Comparison of ENCODE assay signal across 8 cellular contexts in the genomic region with DNA sequence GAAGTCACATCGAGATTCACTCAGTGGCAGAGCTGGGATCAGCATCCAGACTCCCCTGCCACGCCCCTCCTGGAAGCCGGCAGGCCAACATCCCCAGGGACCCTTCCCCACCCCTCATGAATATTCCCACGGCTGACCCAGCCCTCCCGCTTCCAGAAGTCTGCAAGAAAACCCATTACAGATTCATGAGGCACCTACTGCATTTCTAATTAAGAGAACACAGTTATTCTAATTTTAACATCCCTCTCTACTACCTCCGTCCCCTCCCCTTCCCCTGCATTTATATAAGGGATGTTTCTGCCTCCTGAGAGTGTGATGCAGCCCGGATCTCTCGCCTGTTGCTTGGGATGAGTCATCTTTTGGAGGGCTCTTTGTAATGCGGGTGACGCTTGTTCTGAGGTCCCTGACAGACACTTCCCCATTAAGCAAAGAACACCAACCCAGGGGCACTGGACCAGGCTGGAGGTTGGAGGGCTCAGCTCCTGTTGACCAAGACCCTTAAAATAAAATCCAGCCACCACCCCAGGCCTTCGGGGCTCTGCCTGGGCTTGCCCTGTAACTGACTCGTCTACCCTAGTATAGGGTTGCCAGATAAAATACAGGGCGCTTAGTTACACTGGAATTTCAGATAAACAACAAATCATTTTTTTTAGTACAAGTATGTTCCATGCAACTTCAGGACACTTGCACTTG.
A peak's percentile ranks its signal among the peaks of the same experiment; 100 is the strongest.
DNase-seq lines count a peak whose midpoint lies in the region; ATAC-seq lines count a peak whose summit lies in the region.

No MANE protein-coding gene starts in this region.

- no peaks in the 10 kb centered on the region for H3K9me3 Mint-ChIP-seq in activated T-helper 1 cell treated with anti-CD3 and anti-CD28 coated beads, Interleukin-12 subunit alpha, Interleukin-12 subunit beta, Interleukin-2, Interleukin-4 antibody, amounts not matched to agents 30 ng/mL and 10 ng/mL and 1 ng/mL, durations not matched to agents 14 hours and 24 hours and 36 hours

- in situ Hi-C loops in ACHN (cut with HindIII; ENCODE audit: low pct_ligation_motif_present, low pct_unique_long_range_greater_than_20kb, low sequenced_read_pairs): no loop called here

- H3K4me3 Mint-ChIP-seq in activated T-helper 1 cell treated with anti-CD3 and anti-CD28 coated beads, Interleukin-12 subunit alpha, Interleukin-12 subunit beta, Interleukin-2, Interleukin-4 antibody, amounts not matched to agents 30 ng/mL and 10 ng/mL and 1 ng/mL, durations not matched to agents 14 hours and 24 hours and 36 hours: no peak overlapping the region

- no peak overlapping the region for H3K27ac Mint-ChIP-seq in activated T-helper 1 cell treated with anti-CD3 and anti-CD28 coated beads, Interleukin-12 subunit alpha, Interleukin-12 subunit beta, Interleukin-2, Interleukin-4 antibody, amounts not matched to agents 30 ng/mL and 10 ng/mL and 1 ng/mL, durations not matched to agents 14 hours and 24 hours and 36 hours

- H3K9me3 ChIP-seq in ectodermal cell (ENCODE audit: control insufficient read depth, low read length): no peaks in the 10 kb centered on the region

- no peak overlapping the region for H3K4me3 ChIP-seq in ectodermal cell (ENCODE audit: insufficient read depth, low read depth, low read length)

- H3K4me1 ChIP-seq in ectodermal cell (ENCODE audit: control insufficient read depth, insufficient read depth, low read length): peaks cover 9% of the 10 kb centered on the region

- peak overlapping the region; percentile 21 for H3K27ac ChIP-seq in ectodermal cell (ENCODE audit: insufficient read depth, low read depth, low read length, poor library complexity, severe bottlenecking)

- DNase-seq in ACHN: peak; percentile 66
- DNase-seq in NCI-H460 (ENCODE audit: extremely low read depth, low read depth): peak; percentile 74
- DNase-seq in renal cortical epithelial cell (ENCODE audit: low read depth): peak; percentile 52
- no peak for DNase-seq in NCI-H446 (lab: John Stamatoyannopoulos, UW)
- no peak for DNase-seq in NCI-H2107 treated with DMSO at 0.1 percent for 48 hours (lab: John Stamatoyannopoulos, UW; ENCODE audit: unreplicated experiment)
- no peak for DNase-seq in activated T-helper 1 cell treated with anti-CD3 and anti-CD28 coated beads, Interleukin-12 subunit alpha, Interleukin-12 subunit beta, Interleukin-2, Interleukin-4 antibody, amounts not matched to agents 30 ng/mL and 10 ng/mL and 1 ng/mL, durations not matched to agents 14 hours and 24 hours and 36 hours (ENCODE audit: low spot score)

- H3K36me3 ChIP-seq in ectodermal cell (ENCODE audit: control insufficient read depth, insufficient read depth, low read length): no peaks in the 10 kb centered on the region

- peak; percentile 54 for ATAC-seq in GM19452 (IDR thresholded peaks at IDR 0.05; ENCODE audit: unreplicated experiment)

- H3K27me3 ChIP-seq in ectodermal cell (ENCODE audit: control insufficient read depth, insufficient read depth, low read length, poor library complexity, severe bottlenecking): no peaks in the 10 kb centered on the region

- no peaks in the 10 kb centered on the region for H3K36me3 Mint-ChIP-seq in activated T-helper 1 cell treated with anti-CD3 and anti-CD28 coated beads, Interleukin-12 subunit alpha, Interleukin-12 subunit beta, Interleukin-2, Interleukin-4 antibody, amounts not matched to agents 30 ng/mL and 10 ng/mL and 1 ng/mL, durations not matched to agents 14 hours and 24 hours and 36 hours (ENCODE audit: low read depth)

- H3K27me3 Mint-ChIP-seq in activated T-helper 1 cell treated with anti-CD3 and anti-CD28 coated beads, Interleukin-12 subunit alpha, Interleukin-12 subunit beta, Interleukin-2, Interleukin-4 antibody, amounts not matched to agents 30 ng/mL and 10 ng/mL and 1 ng/mL, durations not matched to agents 14 hours and 24 hours and 36 hours (ENCODE audit: insufficient read depth): peaks cover 6% of the 10 kb centered on the region

- intact Hi-C loops in activated T-helper 1 cell treated with anti-CD3 and anti-CD28 coated beads, Interleukin-12 subunit alpha, Interleukin-12 subunit beta, Interleukin-2, Interleukin-4 antibody, amounts not matched to agents 30 ng/mL and 10 ng/mL and 1 ng/mL, durations not matched to agents 14 hours and 24 hours and 36 hours (cut with micrococcal nuclease): loop anchor here (10.0 kb wide), 1 partner anchor 207 kb away; no protein-coding TSS in a partner anchor

- peaks cover 8% of the 10 kb centered on the region for H3K4me1 Mint-ChIP-seq in activated T-helper 1 cell treated with anti-CD3 and anti-CD28 coated beads, Interleukin-12 subunit alpha, Interleukin-12 subunit beta, Interleukin-2, Interleukin-4 antibody, amounts not matched to agents 30 ng/mL and 10 ng/mL and 1 ng/mL, durations not matched to agents 14 hours and 24 hours and 36 hours (ENCODE audit: low read depth)

- WGBS in ectodermal cell, 2 experiments: 29 to 33% methylated on average over 13 of the region's 13 CpGs

Comparison
In these comparisons a context has a peak if more than half of its experiments do, and no peak if none do; other contexts are left out.
1. DNase-seq: peak in ACHN (single experiment), NCI-H460 (single experiment) and renal cortical epithelial cell (single experiment); none in NCI-H446 (0 of 2), NCI-H2107 treated with DMSO at 0.1 percent for 48 hours (single experiment) and activated T-helper 1 cell treated with anti-CD3 and anti-CD28 coated beads, Interleukin-12 subunit alpha, Interleukin-12 subunit beta, Interleukin-2, Interleukin-4 antibody, amounts not matched to agents 30 ng/mL and 10 ng/mL and 1 ng/mL, durations not matched to agents 14 hours and 24 hours and 36 hours (single experiment).